ENCODE assay signal across 26 cellular contexts in genomic region chr7:118794419-118794818, GRCh38.
"Had no signal": no experiment of that assay in that cellular context is flagged by ENCODE, and none has a peak within 500 bp of the region (broad histone marks: within the 10 kb centered on the region; RNA-seq: fewer than 3 reads in every experiment).

No MANE protein-coding gene starts in this region.

- H3K4me1 Mint-ChIP-seq: immature natural killer cell; naive B cell; neural crest cell; stimulated activated naive B cell treated with anti-CD40 and anti-IgM and Interleukin-4, amounts not matched to agents 10 μg/mL and 1 μg/mL and 100 μg/mL, for 72 hours had no signal

- H3K27ac Mint-ChIP-seq: immature natural killer cell; naive B cell; natural killer cell treated with Interleukin-12 subunit alpha and Interleukin-12 subunit beta and Interleukin-15 and Interleukin-18, amount 100 ng/mL, for 72 hours; stimulated activated naive B cell treated with anti-CD40 and anti-IgM and Interleukin-4, amounts not matched to agents 10 μg/mL and 1 μg/mL and 100 μg/mL, for 72 hours; stimulated activated naive CD8-positive, alpha-beta T cell treated with anti-CD3 and anti-CD28 coated beads, Interleukin-15, Interleukin-2, amounts not matched to agents 100 ng/mL and 50 ng/mL, for 24 hours had no signal

- H3K36me3 Mint-ChIP-seq: naive B cell; natural killer cell treated with Interleukin-12 subunit alpha and Interleukin-12 subunit beta and Interleukin-15 and Interleukin-18, amount 100 ng/mL, for 72 hours; stimulated activated naive B cell treated with anti-CD40 and anti-IgM and Interleukin-4, amounts not matched to agents 10 μg/mL and 1 μg/mL and 100 μg/mL, for 72 hours had no signal

- H3K27me3 ChIP-seq: esophagus muscularis mucosa, foreskin keratinocyte, neutrophil, suprapubic skin, transverse colon, upper lobe of right lung, uterus had no signal

- H3K4me3 Mint-ChIP-seq: immature natural killer cell; naive B cell; natural killer cell treated with Interleukin-12 subunit alpha and Interleukin-12 subunit beta and Interleukin-15 and Interleukin-18, amount 100 ng/mL, for 72 hours; neural crest cell; stimulated activated naive B cell treated with anti-CD40 and anti-IgM and Interleukin-4, amounts not matched to agents 10 μg/mL and 1 μg/mL and 100 μg/mL, for 72 hours; stimulated activated naive CD8-positive, alpha-beta T cell treated with anti-CD3 and anti-CD28 coated beads, Interleukin-15, Interleukin-2, amounts not matched to agents 100 ng/mL and 50 ng/mL, for 24 hours had no signal

- H3K9me3 Mint-ChIP-seq: neural crest cell had no signal

- H3K4me1 ChIP-seq: esophagus muscularis mucosa, foreskin keratinocyte, lower lobe of right lung, prostate gland, suprapubic skin, transverse colon, upper lobe of right lung, uterus had no signal

- H3K27me3 Mint-ChIP-seq: naive B cell; natural killer cell treated with Interleukin-12 subunit alpha and Interleukin-12 subunit beta and Interleukin-15 and Interleukin-18, amount 100 ng/mL, for 72 hours; stimulated activated naive B cell treated with anti-CD40 and anti-IgM and Interleukin-4, amounts not matched to agents 10 μg/mL and 1 μg/mL and 100 μg/mL, for 72 hours; stimulated activated naive CD8-positive, alpha-beta T cell treated with anti-CD3 and anti-CD28 coated beads, Interleukin-15, Interleukin-2, amounts not matched to agents 100 ng/mL and 50 ng/mL, for 24 hours had no signal

- DNase-seq: dermis blood vessel endothelial cell; effector memory CD4-positive, alpha-beta T cell; glutamatergic neuron; hypothalamus; immature natural killer cell; left ventricle myocardium superior; lower lobe of right lung; mucosa of descending colon; naive B cell; right cardiac atrium; small intestine; stimulated activated CD4-positive, alpha-beta T cell treated with anti-CD3 and anti-CD28 coated beads, Interleukin-15, amount 100 ng/mL, for 24 hours; stimulated activated CD4-positive, alpha-beta T cell treated with anti-CD3 and anti-CD28 coated beads, Interleukin-2, amount 100 ng/mL, for 48 hours; stimulated activated naive B cell treated with anti-CD40 and anti-IgM and Interleukin-4, amounts not matched to agents 10 μg/mL and 1 μg/mL and 100 μg/mL, for 72 hours; transverse colon; upper lobe of right lung; uterus had no signal

- H3K36me3 ChIP-seq: esophagus muscularis mucosa, lower lobe of right lung, neutrophil, prostate gland, suprapubic skin, transverse colon, upper lobe of right lung, uterus had no signal

- H3K9me3 ChIP-seq: esophagus muscularis mucosa, lower lobe of right lung, mucosa of descending colon, neutrophil, prostate gland, suprapubic skin, transverse colon, upper lobe of right lung, uterus had no signal

- H3K4me3 ChIP-seq: coronary artery, esophagus muscularis mucosa, lower lobe of right lung, mucosa of descending colon, prostate gland, suprapubic skin, transverse colon, upper lobe of right lung, uterus had no signal
